ENCODE assay signal across 10 cellular contexts in the genomic region with DNA sequence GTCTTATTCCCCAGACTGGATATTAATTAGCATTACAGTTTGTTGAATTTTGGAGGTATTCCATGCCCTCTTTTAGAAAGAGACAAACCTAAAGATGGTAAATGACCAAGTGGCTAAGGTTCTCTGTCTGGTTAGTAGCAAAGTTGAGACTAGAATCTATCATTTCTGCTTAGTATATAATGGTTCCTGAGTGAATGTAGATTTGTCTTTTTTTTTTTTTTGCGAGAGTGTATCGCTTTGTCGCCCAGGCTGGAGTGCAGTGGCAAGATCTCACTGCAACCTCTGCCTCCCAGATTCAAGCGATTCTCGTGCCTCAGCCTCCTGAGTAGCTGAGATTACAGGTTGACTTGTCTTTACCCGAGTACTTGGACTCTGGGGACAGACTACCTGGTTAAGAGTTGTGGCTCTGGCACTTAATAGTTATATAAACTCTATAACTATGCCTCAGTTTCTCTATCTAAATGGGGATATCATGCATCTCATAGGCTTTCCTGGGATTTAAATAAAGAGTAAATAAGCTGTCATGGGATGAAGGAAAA. TPM values are rescaled to one million over a fixed set of nuclear protein-coding genes. Genes with fewer than 3 reads are reported as not detected.
DNase-seq lines count a peak whose midpoint lies in the region; ATAC-seq and TF ChIP-seq lines count a peak whose summit lies in the region.
"Had no signal": no experiment of that assay in that cellular context is flagged by ENCODE, and none has a peak within 500 bp of the region (broad histone marks: within the 10 kb centered on the region; RNA-seq: fewer than 3 reads in every experiment).

No MANE protein-coding gene starts in this region.

- H3K4me3 Mint-ChIP-seq in activated naive CD4-positive, alpha-beta T cell treated with anti-CD3 and anti-CD28 coated beads, Interleukin-2, amount 10 ng/mL, durations not matched to agents 7 days and 5 days, result peak overlapping the region; percentile 96

- no peak for TF ChIP-seq POLR2A in esophagus squamous epithelium (IDR thresholded peaks at IDR 0.05)

- peaks cover 21% of the 10 kb centered on the region for H3K4me1 ChIP-seq in RWPE2 (ENCODE audit: insufficient read depth, poor library complexity, severe bottlenecking)
- peaks cover 3 to 60% (median 21%) of the 10 kb centered on the region in 3 donors for H3K4me1 ChIP-seq in esophagus squamous epithelium

- H3K27me3 ChIP-seq in RWPE2 (ENCODE audit: insufficient read depth, poor library complexity, severe bottlenecking), result no peaks in the 10 kb centered on the region
- H3K27me3 ChIP-seq in esophagus squamous epithelium, result no peaks in the 10 kb centered on the region

- no peak for TF ChIP-seq CTCF in RWPE2 (IDR thresholded peaks at IDR 0.05; ENCODE audit: poor library complexity, severe bottlenecking)
- no peak for TF ChIP-seq CTCF in esophagus squamous epithelium (IDR thresholded peaks at IDR 0.05)

- H3K27ac ChIP-seq in RWPE2 (ENCODE audit: poor library complexity, severe bottlenecking), result no peak overlapping the region
- H3K27ac ChIP-seq in esophagus squamous epithelium, result peak overlapping the region in 1 of 4 donors; percentile 93

- H3K27me3 Mint-ChIP-seq in activated naive CD4-positive, alpha-beta T cell treated with anti-CD3 and anti-CD28 coated beads, Interleukin-2, amount 10 ng/mL, durations not matched to agents 7 days and 5 days, result peaks cover 4% of the 10 kb centered on the region

- 54 to 77% methylated on average over 6 of the region's 6 CpGs for WGBS in esophagus squamous epithelium, 2 donors

- CTCF ChIA-PET in activated naive CD4-positive, alpha-beta T cell treated with anti-CD3 and anti-CD28 coated beads, Interleukin-2, amount 10 ng/mL, durations not matched to agents 7 days and 5 days (lab: Charles Lee), result interaction anchor here (1.0 kb wide), 1 partner anchor 259 kb away, joined by 4 read pairs; no protein-coding TSS in a partner anchor

- H3K9me3 Mint-ChIP-seq in activated naive CD4-positive, alpha-beta T cell treated with anti-CD3 and anti-CD28 coated beads, Interleukin-2, amount 10 ng/mL, durations not matched to agents 7 days and 5 days, result no peaks in the 10 kb centered on the region
- no peaks in the 10 kb centered on the region for H3K9me3 Mint-ChIP-seq in activated naive CD4-positive, alpha-beta T cell treated with anti-CD3 and anti-CD28 coated beads, Interleukin-2, amount 50 U/mL, for 72 hours
- H3K9me3 Mint-ChIP-seq: CD14-positive monocyte had no signal

- H3K36me3 ChIP-seq in RWPE2 (ENCODE audit: low read depth), result peaks cover 19% of the 10 kb centered on the region
- no peaks in the 10 kb centered on the region for H3K36me3 ChIP-seq in esophagus squamous epithelium

- ATAC-seq in activated naive CD4-positive, alpha-beta T cell treated with anti-CD3 and anti-CD28 coated beads, Interleukin-2, amount 50 U/mL, for 72 hours, result no peak
- ATAC-seq in RWPE2 (ENCODE audit: low read depth) (no peak), GM21390 (IDR thresholded peaks at IDR 0.05; ENCODE audit: unreplicated experiment) (no peak)

- H3K9me3 ChIP-seq in RWPE2 (ENCODE audit: severe bottlenecking) (no peaks in the 10 kb centered on the region), esophagus squamous epithelium (no peaks in the 10 kb centered on the region)

- peaks cover 55% of the 10 kb centered on the region for H3K4me1 Mint-ChIP-seq in activated naive CD4-positive, alpha-beta T cell treated with anti-CD3 and anti-CD28 coated beads, Interleukin-2, amount 10 ng/mL, durations not matched to agents 7 days and 5 days

- intact Hi-C loops in esophagus squamous epithelium (cut with DNase I), result no loop called here

- H3K4me3 ChIP-seq in RWPE2 (ENCODE audit: severe bottlenecking) (peak overlapping the region; percentile 93), esophagus squamous epithelium (peak overlapping the region in 3 of 4 donors; percentile 76 to 99 (median 90)), skeletal muscle cell (ENCODE audit: low read depth, low read length) (peak overlapping the region; percentile 81)

- peak; percentile 26 for DNase-seq in activated naive CD4-positive, alpha-beta T cell treated with anti-CD3 and anti-CD28 coated beads, Interleukin-2, amount 10 ng/mL, durations not matched to agents 7 days and 5 days
- no peak for DNase-seq in activated naive CD4-positive, alpha-beta T cell treated with anti-CD3 and anti-CD28 coated beads, Interleukin-2, amount 50 U/mL, for 72 hours (ENCODE audit: low spot score in 2 of 2)
- no peak for DNase-seq in RWPE2 (ENCODE audit: low spot score)
- no peak for DNase-seq in esophagus squamous epithelium (lab: John Stamatoyannopoulos, UW)
- no peak for DNase-seq in skeletal muscle cell (ENCODE audit: low read depth)
- no peak for DNase-seq in DMS79 (lab: John Stamatoyannopoulos, UW)
- no peak for DNase-seq in activated CD4-positive, CD25-positive, alpha-beta regulatory T cell treated with anti-CD3 and anti-CD28 coated beads, Interleukin-2, amount 50 U/mL, for 72 hours
- DNase-seq: MV-4-11 had no signal

- H3K27ac Mint-ChIP-seq in activated naive CD4-positive, alpha-beta T cell treated with anti-CD3 and anti-CD28 coated beads, Interleukin-2, amount 10 ng/mL, durations not matched to agents 7 days and 5 days, result peak overlapping the region; percentile 73
- no peak overlapping the region for H3K27ac Mint-ChIP-seq in activated naive CD4-positive, alpha-beta T cell treated with anti-CD3 and anti-CD28 coated beads, Interleukin-2, amount 50 U/mL, for 72 hours

- H3K36me3 Mint-ChIP-seq in activated naive CD4-positive, alpha-beta T cell treated with anti-CD3 and anti-CD28 coated beads, Interleukin-2, amount 10 ng/mL, durations not matched to agents 7 days and 5 days, result peaks cover 19% of the 10 kb centered on the region
- peaks cover 6 to 18% of the 10 kb centered on the region in 2 donors for H3K36me3 Mint-ChIP-seq in activated naive CD4-positive, alpha-beta T cell treated with anti-CD3 and anti-CD28 coated beads, Interleukin-2, amount 50 U/mL, for 72 hours

RNA-seq across cellular contexts. Expression of a gene that starts 2.7 kb away (rescaled TPM):
- total RNA-seq in activated naive CD4-positive, alpha-beta T cell treated with anti-CD3 and anti-CD28 coated beads, Interleukin-2, amount 50 U/mL, for 72 hours, result 10 to 100 TPM; 31.6 to 41.2 TPM
- 10 to 100 TPM in 3 of 4 donors, 1 to 10 TPM in 1; 8.1 to 21.4 (median 12.1) TPM for total RNA-seq in esophagus squamous epithelium

RNA-seq across cellular contexts. Expression of a gene that starts 50.4 kb away (rescaled TPM):
- 10 to 100 TPM; 25.8 to 39.1 TPM for total RNA-seq in activated naive CD4-positive, alpha-beta T cell treated with anti-CD3 and anti-CD28 coated beads, Interleukin-2, amount 50 U/mL, for 72 hours
- 10 to 100 TPM; 11.3 to 14.0 (median 12.2) TPM for total RNA-seq in esophagus squamous epithelium
